23 cellular contexts compared by ENCODE assay signal in the genomic region with DNA sequence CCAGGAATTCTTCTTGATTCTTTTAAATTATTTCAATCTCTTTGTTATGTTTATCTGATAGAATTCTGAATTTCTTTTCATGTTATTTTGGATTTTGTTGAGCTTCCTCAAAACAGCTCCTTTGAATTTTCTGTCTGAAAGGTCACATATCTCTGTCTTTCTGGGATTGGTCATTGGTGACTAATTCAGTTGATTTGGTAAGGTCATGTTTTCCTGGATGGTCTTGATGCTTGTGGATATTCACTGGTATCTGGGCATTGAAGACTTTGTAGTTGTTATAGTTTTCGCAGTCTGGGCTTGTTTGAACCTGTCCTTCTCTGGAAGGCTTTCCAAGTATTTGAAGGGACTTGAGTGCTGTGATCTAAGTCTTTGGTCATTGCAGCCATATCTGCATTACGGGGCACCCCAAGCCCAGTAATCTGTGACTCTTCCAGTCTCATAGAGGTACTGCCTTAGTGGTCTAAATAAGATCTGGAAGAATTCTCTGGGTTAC. TPM values are rescaled to one million over a fixed set of nuclear protein-coding genes. Genes with fewer than 3 reads are reported as not detected.
"Had no signal": no experiment of that assay in that cellular context is flagged by ENCODE, and none has a peak within 500 bp of the region (broad histone marks: within the 10 kb centered on the region; RNA-seq: fewer than 3 reads in every experiment).

No MANE protein-coding gene starts in this region.

- H3K9me3 Mint-ChIP-seq: natural killer cell; neural crest cell; stimulated activated effector memory CD8-positive, alpha-beta T cell treated with anti-CD3 and anti-CD28 coated beads, Interleukin-12 subunit alpha, Interleukin-12 subunit beta, amount 100 ng/mL, for 72 hours; type B pancreatic cell had no signal

- H3K4me3 ChIP-seq: esophagus squamous epithelium, heart left ventricle, ovary, right lobe of liver, suprapubic skin, thyroid gland had no signal

- H3K36me3 Mint-ChIP-seq: natural killer cell; stimulated activated effector memory CD8-positive, alpha-beta T cell treated with anti-CD3 and anti-CD28 coated beads, Interleukin-12 subunit alpha, Interleukin-12 subunit beta, amount 100 ng/mL, for 72 hours; type B pancreatic cell had no signal

- H3K27ac Mint-ChIP-seq: natural killer cell; progenitor cell of endocrine pancreas; stimulated activated effector memory CD8-positive, alpha-beta T cell treated with anti-CD3 and anti-CD28 coated beads, Interleukin-12 subunit alpha, Interleukin-12 subunit beta, amount 100 ng/mL, for 72 hours; type B pancreatic cell had no signal

- H3K4me1 Mint-ChIP-seq: natural killer cell; neural crest cell; stimulated activated effector memory CD8-positive, alpha-beta T cell treated with anti-CD3 and anti-CD28 coated beads, Interleukin-12 subunit alpha, Interleukin-12 subunit beta, amount 100 ng/mL, for 72 hours had no signal

- H3K4me1 ChIP-seq: esophagus squamous epithelium, heart left ventricle, right lobe of liver, suprapubic skin, thyroid gland had no signal

- H3K9me3 ChIP-seq: esophagus squamous epithelium, heart left ventricle, ovary, right lobe of liver, suprapubic skin, thyroid gland had no signal

- H3K27me3 ChIP-seq: ovary, right lobe of liver, thyroid gland had no signal

- H3K27ac ChIP-seq: esophagus squamous epithelium, heart left ventricle, ovary, right lobe of liver, suprapubic skin, thyroid gland had no signal

- H3K36me3 ChIP-seq: esophagus squamous epithelium, heart left ventricle, ovary, right lobe of liver, suprapubic skin, thyroid gland had no signal

- H3K4me3 Mint-ChIP-seq: natural killer cell; neural crest cell; stimulated activated effector memory CD8-positive, alpha-beta T cell treated with anti-CD3 and anti-CD28 coated beads, Interleukin-12 subunit alpha, Interleukin-12 subunit beta, amount 100 ng/mL, for 72 hours; type B pancreatic cell had no signal

- DNase-seq: cortex of kidney; effector memory CD4-positive, alpha-beta T cell; esophagus squamous epithelium; heart left ventricle; hippocampal formation; kidney glomerular epithelial cell; natural killer cell; ovary; right lobe of liver; stimulated activated CD4-positive, alpha-beta T cell treated with anti-CD3 and anti-CD28 coated beads, Interleukin-4, amount 100 ng/mL, for 1 hour; stimulated activated CD8-positive, alpha-beta memory T cell treated with anti-CD3 and anti-CD28 coated beads, Interleukin-4, amount 100 ng/mL, for 48 hours; stimulated activated naive CD8-positive, alpha-beta T cell treated with anti-CD3 and anti-CD28 coated beads, Interleukin-15, Interleukin-2, amounts not matched to agents 100 U/mL and 50 U/mL, for 24 hours; thyroid gland had no signal

- ATAC-seq: heart left ventricle; left lobe of liver; natural killer cell; right lobe of liver; stimulated activated effector memory CD8-positive, alpha-beta T cell treated with anti-CD3 and anti-CD28 coated beads, Interleukin-12 subunit alpha, Interleukin-12 subunit beta, amount 100 ng/mL, for 72 hours; stimulated activated naive CD8-positive, alpha-beta T cell treated with anti-CD3 and anti-CD28 coated beads, Interleukin-15, Interleukin-2, amounts not matched to agents 100 U/mL and 50 U/mL, for 24 hours had no signal

RNA-seq across cellular contexts. Expression of a gene that starts 18.9 kb away (rescaled TPM):
- total RNA-seq: myocyte, progenitor cell of endocrine pancreas had no signal

RNA-seq across cellular contexts. Expression of a gene that starts 22.4 kb away (rescaled TPM):
- total RNA-seq: esophagus squamous epithelium, glomerular endothelial cell, lower leg skin, mucosa of gallbladder, myocyte, neural crest cell, progenitor cell of endocrine pancreas had no signal
